Comparison of ENCODE assay signal across 24 cellular contexts in the genomic region with DNA sequence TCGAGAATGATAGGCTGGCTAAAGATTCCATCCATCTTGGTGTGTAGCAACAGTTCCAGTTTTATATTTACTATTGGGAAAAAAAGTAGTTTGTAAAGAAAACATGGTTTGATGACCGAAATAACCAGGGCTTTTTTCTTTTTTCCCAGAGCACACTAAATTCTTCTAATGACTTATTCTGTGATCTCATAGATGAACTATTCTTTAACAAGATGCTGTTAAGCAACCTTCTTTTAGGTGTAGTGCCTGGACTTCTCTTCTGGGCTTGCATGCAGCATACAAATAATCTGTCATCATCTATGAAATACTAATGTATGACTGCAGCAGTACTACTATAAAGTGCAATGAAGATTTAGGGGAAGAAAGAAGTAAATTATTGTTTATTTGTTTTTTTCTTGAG. TPM values are rescaled to one million over a fixed set of nuclear protein-coding genes. Genes with fewer than 3 reads are reported as not detected.
"Had no signal": no experiment of that assay in that cellular context is flagged by ENCODE, and none has a peak within 500 bp of the region (broad histone marks: within the 10 kb centered on the region; RNA-seq: fewer than 3 reads in every experiment).

No MANE protein-coding gene starts in this region.

- H3K27ac Mint-ChIP-seq: activated naive CD4-positive, alpha-beta T cell treated with anti-CD3 and anti-CD28 coated beads, Interleukin-2, amount 50 U/mL, for 72 hours; immature natural killer cell; memory B cell; naive B cell; T-helper 2 cell treated with Interferon-gamma antibody and Interleukin-4, amounts not matched to agents 5 μg/mL and 100 μg/mL, for 36 hours had no signal

- H3K9me3 ChIP-seq: adrenal gland, colonic mucosa, mucosa of descending colon, tibial artery, vagina had no signal

- H3K4me1 ChIP-seq: colonic mucosa had no signal

- H3K4me3 Mint-ChIP-seq: immature natural killer cell; memory B cell; naive B cell; neural crest cell; T-helper 2 cell treated with Interferon-gamma antibody and Interleukin-4, amounts not matched to agents 5 μg/mL and 100 μg/mL, for 36 hours had no signal

- H3K9me3 Mint-ChIP-seq: T-helper 2 cell treated with Interferon-gamma antibody and Interleukin-4, amounts not matched to agents 5 μg/mL and 100 μg/mL, for 36 hours had no signal

- H3K27me3 Mint-ChIP-seq: naive B cell had no signal

- ATAC-seq: activated naive CD4-positive, alpha-beta T cell treated with anti-CD3 and anti-CD28 coated beads, Interleukin-2, amount 50 U/mL, for 72 hours; esophagus mucosa; heart right ventricle; left ventricle myocardium superior; mucosa of descending colon; stimulated activated naive CD8-positive, alpha-beta T cell treated with anti-CD3 and anti-CD28 coated beads, Interleukin-15, Interleukin-2, amounts not matched to agents 100 U/mL and 50 U/mL, for 24 hours had no signal

- DNase-seq: activated CD4-positive, alpha-beta T cell treated with anti-CD3 and anti-CD28 coated beads, Interleukin-2, amount 50 U/mL, for 4 hours; activated gamma-delta T cell treated with Interleukin-2 at 50 U/mL for 16 hours; adrenal gland; caudate nucleus; colonic mucosa; heart right ventricle; immature natural killer cell; kidney glomerular epithelial cell; left ventricle myocardium superior; mucosa of descending colon; naive B cell; retina; stimulated activated CD4-positive, alpha-beta T cell treated with anti-CD3 and anti-CD28 coated beads, Interleukin-12 subunit alpha, Interleukin-12 subunit beta, amount 100 ng/mL, for 4 hours; stimulated activated CD4-positive, alpha-beta T cell treated with anti-CD3 and anti-CD28 coated beads, Interleukin-2, amount 100 ng/mL, for 24 hours; stimulated activated naive CD8-positive, alpha-beta T cell treated with anti-CD3 and anti-CD28 coated beads, Interleukin-15, Interleukin-2, amounts not matched to agents 100 U/mL and 50 U/mL, for 24 hours; substantia nigra; tibial artery had no signal

- H3K27ac ChIP-seq: adrenal gland, colonic mucosa, heart right ventricle, tibial artery, vagina had no signal

- H3K4me3 ChIP-seq: adrenal gland, colonic mucosa, heart right ventricle, mucosa of descending colon, tibial artery, vagina had no signal

- H3K4me1 Mint-ChIP-seq: immature natural killer cell, memory B cell, naive B cell had no signal

- H3K36me3 Mint-ChIP-seq: activated naive CD4-positive, alpha-beta T cell treated with anti-CD3 and anti-CD28 coated beads, Interleukin-2, amount 50 U/mL, for 72 hours; immature natural killer cell; memory B cell; naive B cell had no signal

- H3K36me3 ChIP-seq: adrenal gland, colonic mucosa, tibial artery, vagina had no signal

- H3K27me3 ChIP-seq: adrenal gland, colonic mucosa, heart right ventricle, tibial artery, vagina had no signal

RNA-seq across cellular contexts. Expression of a gene that starts 11.0 kb away (rescaled TPM):
- total RNA-seq: activated CD8-positive, alpha-beta memory T cell treated with anti-CD3 and anti-CD28 coated beads for 36 hours; activated naive CD4-positive, alpha-beta T cell treated with anti-CD3 and anti-CD28 coated beads, Interleukin-2, amount 50 U/mL, for 72 hours; left ventricle myocardium superior had no signal
